ENCODE assay signal across 8 cellular contexts in genomic region chrX:56564921-56565861, GRCh38. TPM values are rescaled to one million over a fixed set of nuclear protein-coding genes. Genes with fewer than 3 reads are reported as not detected.
A peak's percentile ranks its signal among the peaks of the same experiment; 100 is the strongest.
DNase-seq lines count a peak whose midpoint lies in the region; ATAC-seq and TF ChIP-seq lines count a peak whose summit lies in the region.

No MANE protein-coding gene starts in this region.

- in situ Hi-C loops in brain microvascular endothelial cell (cut with HindIII; ENCODE audit: low pct_ligation_motif_present, low sequenced_read_pairs) = no loop called here

- H3K4me1 ChIP-seq in mesodermal cell (ENCODE audit: control insufficient read depth, insufficient read depth, low read length, poor library complexity, severe bottlenecking) (peaks cover 7% of the 10 kb centered on the region), suprapubic skin (peaks cover 23% of the 10 kb centered on the region)

- H3K36me3 ChIP-seq in GM06990 (ENCODE audit: control insufficient read depth, insufficient read depth, low read length) (no peaks in the 10 kb centered on the region), brain microvascular endothelial cell (replicated peaks) (no peaks in the 10 kb centered on the region), mesodermal cell (ENCODE audit: control insufficient read depth, insufficient read depth, low read length) (peaks cover 12% of the 10 kb centered on the region), suprapubic skin (no peaks in the 10 kb centered on the region)

- H3K9me3 ChIP-seq in mesodermal cell (ENCODE audit: control insufficient read depth, low read length) (no peaks in the 10 kb centered on the region), suprapubic skin (no peaks in the 10 kb centered on the region)

- no peak overlapping the region for H3K27ac ChIP-seq in brain microvascular endothelial cell
- no peak overlapping the region for H3K27ac ChIP-seq in mesodermal cell (ENCODE audit: low read depth, low read length, severe bottlenecking)
- H3K27ac ChIP-seq in suprapubic skin = no peak overlapping the region

- no peak for ATAC-seq in GM21786 (IDR thresholded peaks at IDR 0.05; ENCODE audit: unreplicated experiment)
- no peak for ATAC-seq in GM19455 (IDR thresholded peaks at IDR 0.05; ENCODE audit: unreplicated experiment)

- WGBS in mesodermal cell (ENCODE audit: insufficient coverage in 2 of 2), 2 experiments = 5 to 15% methylated on average over 3 to 12 of the region's 20 CpGs
- 34% methylated on average over 18 of the region's 20 CpGs for WGBS in suprapubic skin

- no peak for TF ChIP-seq EP300 in suprapubic skin (IDR thresholded peaks at IDR 0.05)

- no peak for TF ChIP-seq POLR2A in suprapubic skin (IDR thresholded peaks at IDR 0.05)

- H3K4me3 ChIP-seq in GM06990 (replicated peaks; ENCODE audit: low read depth, low read length) (peak overlapping the region; percentile 78), LNCaP clone FGC (ENCODE audit: low read depth, low read length) (peak overlapping the region; percentile 78), brain microvascular endothelial cell (ENCODE audit: low read depth, low read length) (peak overlapping the region; percentile 73), mesodermal cell (ENCODE audit: extremely low read depth, insufficient read depth, low read length, poor library complexity, severe bottlenecking) (peak overlapping the region; percentile 59), suprapubic skin (peak overlapping the region; percentile 70)

- H3K27me3 ChIP-seq in GM06990 (replicated peaks; ENCODE audit: control insufficient read depth, insufficient read depth, low read length) (no peaks in the 10 kb centered on the region), brain microvascular endothelial cell (replicated peaks) (no peaks in the 10 kb centered on the region), suprapubic skin (no peaks in the 10 kb centered on the region)

- TF ChIP-seq CTCF in GM06990 (IDR thresholded peaks at IDR 0.05; ENCODE audit: insufficient read depth, low read length, poor library complexity, severe bottlenecking) (no peak), LNCaP clone FGC (IDR thresholded peaks at IDR 0.05; ENCODE audit: control insufficient read depth, extremely low read depth, insufficient read depth) (no peak), brain microvascular endothelial cell (IDR thresholded peaks at IDR 0.05; ENCODE audit: low read depth, low read length, missing control alignments) (no peak), suprapubic skin (IDR thresholded peaks at IDR 0.05) (no peak)

- DNase-seq in GM06990 (ENCODE audit: extremely low read depth, insufficient read length) (peak; percentile 10), LNCaP clone FGC (ENCODE audit: low read depth) (no peak), brain microvascular endothelial cell (no peak), suprapubic skin (ENCODE audit: low spot score in 2 of 2) (no peak), SIG-M5 treated with dmso at 0.1 percent for 504 hours (lab: John Stamatoyannopoulos, UW; ENCODE audit: unreplicated experiment) (no peak)

RNA-seq across cellular contexts. Expression of gene UBQLN2, which starts 1.8 kb away (rescaled TPM):
- polyA plus RNA-seq in mesodermal cell (2013, experiment 1 of 2) = 33.1 TPM
- polyA plus RNA-seq in mesodermal cell (2013, experiment 2 of 2) = 31.0 TPM
- total RNA-seq in suprapubic skin = 10 to 100 TPM; 27.2 to 36.0 (median 31.4) TPM
